In the genomic region with DNA sequence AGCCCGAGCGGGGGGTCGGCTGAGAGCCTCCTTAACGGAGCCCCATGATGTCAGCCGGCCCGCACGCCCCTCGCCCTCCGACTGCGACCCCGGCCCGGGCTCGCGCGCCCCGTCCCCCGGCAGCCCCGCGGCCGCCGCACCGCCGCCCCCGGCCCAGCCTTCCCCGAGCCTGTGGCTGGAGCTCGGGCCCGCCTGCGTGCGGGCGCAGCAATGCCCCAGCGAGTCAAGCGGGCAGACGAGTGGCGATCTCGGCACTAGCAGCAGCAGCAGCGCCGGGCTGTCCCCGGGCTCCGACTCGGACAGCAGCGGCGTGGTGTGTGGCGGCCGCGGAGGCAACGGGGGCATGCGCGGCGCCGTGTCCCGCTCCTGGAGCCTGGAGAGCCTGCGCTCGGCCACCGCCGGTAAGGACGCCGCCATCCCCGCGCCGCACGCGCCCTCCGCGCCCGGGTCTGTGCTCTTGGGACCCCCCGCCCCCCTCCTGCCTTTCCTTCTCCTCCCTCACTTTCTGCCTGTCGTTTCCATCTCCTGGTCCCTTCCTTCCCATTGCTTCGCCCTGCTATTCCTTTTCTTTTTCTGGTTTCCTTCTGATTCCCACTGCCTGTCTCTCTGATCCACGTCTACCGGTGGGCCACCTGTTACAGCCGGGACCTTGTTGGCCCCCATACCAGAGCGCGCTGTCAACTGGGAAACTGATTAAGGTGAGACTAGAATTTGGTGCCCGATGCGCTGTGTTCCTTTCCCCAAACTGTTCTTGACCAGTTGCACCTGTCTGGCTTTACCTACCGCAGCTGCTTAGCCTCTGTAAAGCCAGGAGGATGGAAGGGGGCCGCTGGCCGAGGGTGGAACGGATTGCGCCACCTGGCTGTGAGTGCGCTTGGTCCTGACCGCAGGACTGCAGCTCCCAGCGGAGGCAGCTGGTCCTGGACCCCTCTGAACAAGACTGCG, we compare ENCODE assay signal across 8 cellular contexts.
DNase-seq lines count a peak whose midpoint lies in the region; ATAC-seq and TF ChIP-seq lines count a peak whose summit lies in the region.

No MANE protein-coding gene starts in this region.

- peak overlapping the region in 30 of 59 donors; percentile 8 to 75 (median 48) for H3K27ac ChIP-seq in dorsolateral prefrontal cortex

- H3K27me3 ChIP-seq in dorsolateral prefrontal cortex (peaks cover 0 to 30% (median 0%) of the 10 kb centered on the region in 45 donors), neuron (ENCODE audit: insufficient read depth, low read length) (peaks cover 78% of the 10 kb centered on the region)

- intact Hi-C loops in dorsolateral prefrontal cortex (cut with DNase I) = no loop called here

- H3K4me3 ChIP-seq in dorsolateral prefrontal cortex = peak overlapping the region; percentile 30 to 71 (median 56)
- peak overlapping the region; percentile 36 for H3K4me3 ChIP-seq in neuron (ENCODE audit: low read length)

- H3K9me3 ChIP-seq in neuron (ENCODE audit: low read length) = no peaks in the 10 kb centered on the region

- H3K4me1 ChIP-seq in neuron (ENCODE audit: insufficient read depth, low read length) = peaks cover 3% of the 10 kb centered on the region

- no peak for ATAC-seq in HG02588 (IDR thresholded peaks at IDR 0.05; ENCODE audit: unreplicated experiment)

- H3K36me3 ChIP-seq in neuron (ENCODE audit: insufficient read depth, low read length) = no peaks in the 10 kb centered on the region

- H2AFZ ChIP-seq in neuron (ENCODE audit: low read depth, low read length) = peak overlapping the region; percentile 56

- peak in 51 of 56 donors; percentile 17 to 57 (median 42) for TF ChIP-seq CTCF in dorsolateral prefrontal cortex (IDR thresholded peaks at IDR 0.05 in 54 of 56, conservative IDR thresholded peaks at IDR 0.05 in 2 of 56; ENCODE audit: low read depth in 1 of 56, partially characterized antibody in 56 of 56)

- DNase-seq in ELR (ENCODE audit: low read depth) (peak; percentile 15), NCI-H1105 (lab: John Stamatoyannopoulos, UW) (peak; percentile 14), dorsolateral prefrontal cortex (peak in 7 of 10 donors; percentile 31 to 68 (median 48)), LoVo (ENCODE audit: low spot score) (no peak), GM19238 (ENCODE audit: insufficient read length, low spot score) (no peak), foreskin melanocyte (no peak)

Comparison
In these comparisons a context has a peak if more than half of its experiments do, and no peak if none do; other contexts are left out.
1. DNase-seq: peak in ELR (single experiment), NCI-H1105 (single experiment) and dorsolateral prefrontal cortex (7 of 10); none in LoVo (single experiment), GM19238 (single experiment) and foreskin melanocyte (single experiment).